1 cellular context compared by ENCODE assay signal in genomic region chr3:196621581-196621980, GRCh38.
TF ChIP-seq lines count a peak whose summit lies in the region.

No MANE protein-coding gene starts in this region.

TF ChIP-seq in HepG2, 621 proteins besides CTCF, POLR2A, EP300 and RAD21:
- no peak for TF ChIP-seq ZNF276 (CRISPR knock-in tag; IDR thresholded peaks at IDR 0.05; ENCODE audit: low read depth)
- TF ChIP-seq ZNF451 (CRISPR knock-in tag; IDR thresholded peaks at IDR 0.05), result no peak
- no peak for TF ChIP-seq KLF9 (CRISPR knock-in tag; IDR thresholded peaks at IDR 0.05; ENCODE audit: low read depth)
- TF ChIP-seq MTF2 (CRISPR knock-in tag; IDR thresholded peaks at IDR 0.05; ENCODE audit: borderline replicate concordance), result no peak
- TF ChIP-seq FOXP4 (CRISPR knock-in tag; IDR thresholded peaks at IDR 0.05), result no peak
- no peak for TF ChIP-seq MZF1 (CRISPR knock-in tag; IDR thresholded peaks at IDR 0.05; ENCODE audit: borderline replicate concordance)
- no peak for TF ChIP-seq ATF2 (CRISPR knock-in tag; IDR thresholded peaks at IDR 0.05)
- TF ChIP-seq ZKSCAN5 (CRISPR knock-in tag; IDR thresholded peaks at IDR 0.05), result no peak
- TF ChIP-seq ZFAT (CRISPR knock-in tag; conservative IDR thresholded peaks at IDR 0.05), result no peak
- TF ChIP-seq ARNTL (CRISPR knock-in tag; IDR thresholded peaks at IDR 0.05), result no peak
